8 cellular contexts compared by ENCODE assay signal in the genomic region with DNA sequence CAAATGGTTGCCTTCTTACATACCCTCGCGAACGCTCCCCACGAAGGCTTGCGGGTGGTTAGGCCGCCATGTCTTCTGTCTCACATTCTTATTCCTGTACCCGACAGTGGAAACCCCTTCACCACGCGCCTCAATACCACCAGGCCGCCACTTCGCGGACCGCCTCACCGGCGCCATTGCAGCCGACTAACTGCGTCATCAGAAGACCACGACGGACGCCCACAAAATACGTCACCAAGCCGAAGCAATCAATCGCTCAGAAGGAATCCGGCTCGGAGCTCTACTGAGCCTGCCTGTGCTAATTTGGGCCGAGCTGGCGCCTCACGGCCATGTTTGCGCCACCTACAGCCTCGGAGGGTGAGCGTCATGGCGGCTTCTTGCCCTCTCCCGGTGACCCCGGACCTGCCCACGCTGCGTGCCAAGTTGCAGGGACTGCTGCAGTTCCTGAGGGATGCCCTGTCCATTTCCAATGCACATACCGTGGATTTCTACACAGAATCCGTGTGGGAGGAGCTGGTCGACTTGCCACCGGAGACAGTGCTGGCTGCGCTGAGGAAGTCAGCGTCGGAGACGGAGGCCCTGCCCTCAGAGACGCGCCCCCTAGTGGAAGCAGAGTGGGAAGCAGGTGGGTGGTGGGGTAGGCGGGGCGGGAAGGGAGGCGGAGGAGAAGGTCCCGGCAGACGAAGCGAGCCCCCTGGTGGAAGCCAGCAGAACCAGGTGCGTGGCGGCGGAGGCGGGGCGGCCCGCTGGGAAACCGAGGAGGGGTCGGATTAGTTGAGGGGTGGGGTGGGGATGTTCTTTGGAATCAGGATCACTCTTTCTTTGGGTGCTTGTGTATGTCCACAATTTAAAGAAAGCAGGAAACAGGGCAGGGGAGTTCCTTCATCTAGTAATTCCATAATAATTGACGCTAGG. TPM values are rescaled to one million over a fixed set of nuclear protein-coding genes. Genes with fewer than 3 reads are reported as not detected.
DNase-seq lines count a peak whose midpoint lies in the region; ATAC-seq and TF ChIP-seq lines count a peak whose summit lies in the region.

A gene with protein sequence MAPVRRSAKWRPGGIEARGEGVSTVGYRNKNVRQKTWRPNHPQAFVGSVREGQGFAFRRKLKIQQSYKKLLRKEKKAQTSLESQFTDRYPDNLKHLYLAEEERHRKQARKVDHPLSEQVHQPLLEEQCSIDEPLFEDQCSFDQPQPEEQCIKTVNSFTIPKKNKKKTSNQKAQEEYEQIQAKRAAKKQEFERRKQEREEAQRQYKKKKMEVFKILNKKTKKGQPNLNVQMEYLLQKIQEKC (minus strand): TSS at position 188 of the 915 bp plus-strand sequence. CDS start 11 bp downstream, at position 177.
Gene METTL25 (plus strand): TSS at position 330 of the 915 bp plus-strand sequence. CDS start 37 bp downstream, at position 367.

- H2AFZ ChIP-seq in DND-41 (ENCODE audit: low read depth, low read length), result peak within 1 kb of the TSS; percentile 85

- no peaks in the 10 kb centered on the region for H4K20me1 ChIP-seq in DND-41 (ENCODE audit: insufficient read depth, low read length)

- H3K9me3 Mint-ChIP-seq in activated T-cell treated with anti-CD3 and anti-CD28 coated beads, Interleukin-2, amount 50 U/mL, for 72 hours, result no peaks in the 10 kb centered on the region

- intact Hi-C loops in esophagus squamous epithelium (cut with DNase I), result no loop called here

- peak; percentile 88 for ATAC-seq in DND-41 (ENCODE audit: insufficient read depth, low read depth)
- peak; percentile 95 for ATAC-seq in GM21723 (IDR thresholded peaks at IDR 0.05; ENCODE audit: unreplicated experiment)
- peak; percentile 94 for ATAC-seq in activated T-cell treated with anti-CD3 and anti-CD28 coated beads, Interleukin-2, amount 50 U/mL, for 72 hours (replicated peaks in 1 of 2)

- H3K27me3 Mint-ChIP-seq in activated T-cell treated with anti-CD3 and anti-CD28 coated beads, Interleukin-2, amount 50 U/mL, for 72 hours (ENCODE audit: low read depth), result no peaks in the 10 kb centered on the region

- no peaks in the 10 kb centered on the region for H3K27me3 ChIP-seq in DND-41 (ENCODE audit: insufficient read depth, low read length, poor library complexity)
- no peaks in the 10 kb centered on the region for H3K27me3 ChIP-seq in esophagus squamous epithelium

- H3K4me1 ChIP-seq in DND-41 (ENCODE audit: insufficient read depth, low read length) (peaks cover 37% of the 10 kb centered on the region), esophagus squamous epithelium (peaks cover 15 to 49% (median 19%) of the 10 kb centered on the region in 3 donors)

- DNase-seq in DND-41 (peak; percentile 95), KG1 (lab: John Stamatoyannopoulos, UW) (peak; percentile 93), esophagus squamous epithelium (lab: John Stamatoyannopoulos, UW) (peak; percentile 81), myocyte (ENCODE audit: low read depth) (peak; percentile 99)
- DNase-seq in activated T-cell treated with anti-CD3 and anti-CD28 coated beads, Interleukin-2, amount 50 U/mL, for 72 hours, result peak; percentile 95 to 96
- DNase-seq in stimulated activated CD8-positive, alpha-beta memory T cell treated with anti-CD3 and anti-CD28 coated beads, Interleukin-7, amount 100 ng/mL, for 48 hours (ENCODE audit: extremely low read depth in 1 of 2, low read depth in 1 of 2), result peak; percentile 89 to 91

- H3K79me2 ChIP-seq in DND-41 (ENCODE audit: insufficient read depth, low read length), result peaks cover 48% of the 10 kb centered on the region

- H3K9ac ChIP-seq in DND-41 (ENCODE audit: low read depth, low read length), result peak within 1 kb of the TSS; percentile 80

- TF ChIP-seq CTCF in DND-41 (IDR thresholded peaks at IDR 0.05; ENCODE audit: borderline replicate concordance, extremely low read depth, low read length, poor library complexity, severe bottlenecking), result peak; percentile 80
- TF ChIP-seq CTCF in esophagus squamous epithelium (IDR thresholded peaks at IDR 0.05), result peak; percentile 88 to 98 (median 96)

- WGBS in esophagus squamous epithelium, 2 donors, result 0% methylated on average over 14 to 22 of the region's 61 CpGs

- no peaks in the 10 kb centered on the region for H3K9me3 ChIP-seq in DND-41 (ENCODE audit: insufficient read depth, low read length, severe bottlenecking)
- no peaks in the 10 kb centered on the region for H3K9me3 ChIP-seq in esophagus squamous epithelium

- H3K36me3 ChIP-seq in DND-41 (ENCODE audit: insufficient read depth, low read length) (peaks cover 34% of the 10 kb centered on the region), esophagus squamous epithelium (peaks cover 0 to 46% (median 3%) of the 10 kb centered on the region in 3 donors)

- H3K36me3 Mint-ChIP-seq in activated T-cell treated with anti-CD3 and anti-CD28 coated beads, Interleukin-2, amount 50 U/mL, for 72 hours (ENCODE audit: insufficient read depth in 2 of 2), result peaks cover 5 to 37% of the 10 kb centered on the region in 2 donors

- peak within 1 kb of the TSS; percentile 90 for H3K4me2 ChIP-seq in DND-41 (ENCODE audit: insufficient read depth, low read length)

- peak within 1 kb of the TSS; percentile 87 to 92 for H3K4me3 Mint-ChIP-seq in activated T-cell treated with anti-CD3 and anti-CD28 coated beads, Interleukin-2, amount 50 U/mL, for 72 hours

- H3K4me1 Mint-ChIP-seq in activated T-cell treated with anti-CD3 and anti-CD28 coated beads, Interleukin-2, amount 50 U/mL, for 72 hours (ENCODE audit: low read depth), result peaks cover 49% of the 10 kb centered on the region

- H3K27ac Mint-ChIP-seq in activated T-cell treated with anti-CD3 and anti-CD28 coated beads, Interleukin-2, amount 50 U/mL, for 72 hours, result peak within 1 kb of the TSS; percentile 96

- H3K27ac ChIP-seq in DND-41 (ENCODE audit: low read length) (peak within 1 kb of the TSS; percentile 99), esophagus squamous epithelium (peak within 1 kb of the TSS; percentile 90 to 98 (median 96))

- TF ChIP-seq POLR2A in esophagus squamous epithelium (IDR thresholded peaks at IDR 0.05), result peak in 2 of 4 donors; percentile 26 to 62

- H3K4me3 ChIP-seq in DND-41 (ENCODE audit: low read depth in 1 of 2, low read length in 2 of 2), result peak within 1 kb of the TSS; percentile 84 to 92
- H3K4me3 ChIP-seq in esophagus squamous epithelium, result peak within 1 kb of the TSS; percentile 87 to 94 (median 90)

TF ChIP-seq in PFSK-1, 5 proteins besides CTCF, POLR2A, EP300 and RAD21:
- TF ChIP-seq SIN3A (IDR thresholded peaks at IDR 0.05; ENCODE audit: borderline replicate concordance, insufficient read depth, low read length), result peak; percentile 81; the same call in 1 of the 2 replicates
- peak; percentile 94 for TF ChIP-seq TAF1 (IDR thresholded peaks at IDR 0.05; ENCODE audit: borderline replicate concordance, insufficient read depth, low read length)
- peak in 1 of 2 experiments; percentile 55; a peak in 1 of 4 replicates for TF ChIP-seq REST (IDR thresholded peaks at IDR 0.05; ENCODE audit: insufficient read depth in 1 of 2, low read depth in 2 of 2, low read length in 2 of 2)
- TF ChIP-seq POLR2AphosphoS5 (IDR thresholded peaks at IDR 0.05; ENCODE audit: low read depth, low read length), result peak; percentile 83
- TF ChIP-seq FOXP2 (optimal IDR thresholded peaks at IDR 0.05; ENCODE audit: borderline replicate concordance, extremely low read depth, extremely low read length, insufficient read depth), result peak; percentile 49
TF ChIP-seq in PFSK-1: peak in this region for 5.

RNA-seq across cellular contexts. Expression of the first gene that starts in this region (rescaled TPM):
- 88.2 TPM for polyA plus RNA-seq in PFSK-1 (2012; ENCODE audit: insufficient read length, low read depth)
- total RNA-seq in activated T-cell treated with anti-CD3 and anti-CD28 coated beads, Interleukin-2, amount 50 U/mL, for 72 hours, result 10 to 100 TPM; 76.8 to 85.5 TPM
- total RNA-seq in esophagus squamous epithelium, result 10 to 100 TPM; 23.3 to 70.4 (median 49.4) TPM
- total RNA-seq in myocyte, result 35.7 and 45.2 TPM in 2 replicates
- 18.3 TPM for polyA plus RNA-seq in myocyte (2012)

RNA-seq across cellular contexts. Expression of gene METTL25, which starts in this region (rescaled TPM):
- polyA plus RNA-seq in PFSK-1 (2012; ENCODE audit: insufficient read length, low read depth), result 2.9 TPM
- 1 to 10 TPM; 5.1 to 5.4 TPM for total RNA-seq in activated T-cell treated with anti-CD3 and anti-CD28 coated beads, Interleukin-2, amount 50 U/mL, for 72 hours
- total RNA-seq in esophagus squamous epithelium (10 to 100 TPM in 2 of 4 donors, 1 to 10 TPM in 2; 8.6 to 29.8 (median 9.8) TPM), myocyte (6.4 and 7.0 TPM in 2 replicates)
- 1.9 TPM for polyA plus RNA-seq in myocyte (2012)

Comparison
In these comparisons a context has a peak if more than half of its experiments do, and no peak if none do; other contexts are left out.
1. Peak in every context shown above with its lines: DNase-seq, ATAC-seq, H3K4me3 ChIP-seq and H3K27ac ChIP-seq.